ENCODE assay signal across 17 cellular contexts in the genomic region with DNA sequence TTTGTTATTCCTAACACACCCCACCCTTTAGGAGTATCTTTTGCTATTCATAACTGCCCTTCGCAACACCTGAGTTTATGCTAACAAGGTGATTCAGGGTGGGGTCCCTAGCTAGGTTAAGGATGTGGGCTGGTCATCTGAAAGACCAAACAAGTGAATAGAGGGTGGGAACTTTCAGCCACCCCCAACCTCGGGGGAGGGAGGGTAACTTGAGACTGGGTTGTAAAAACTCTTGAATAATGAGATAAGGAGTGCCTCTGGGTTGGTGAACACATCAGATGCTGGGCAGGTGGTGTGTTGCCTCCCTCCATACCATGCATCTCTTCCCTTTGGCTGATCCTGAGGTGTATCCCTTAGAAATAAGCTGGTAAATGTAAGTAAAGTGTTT.
DNase-seq lines count a peak whose midpoint lies in the region; ATAC-seq and TF ChIP-seq lines count a peak whose summit lies in the region.
"Had no signal": no experiment of that assay in that cellular context is flagged by ENCODE, and none has a peak within 500 bp of the region (broad histone marks: within the 10 kb centered on the region; RNA-seq: fewer than 3 reads in every experiment).

No MANE protein-coding gene starts in this region.

- H3K36me3 ChIP-seq in PC-3 (ENCODE audit: low read depth, low read length), result no peaks in the 10 kb centered on the region; the same call in 1 of the 2 replicates
- peaks cover 22% of the 10 kb centered on the region for H3K36me3 ChIP-seq in osteoblast (ENCODE audit: insufficient read depth, low read length)

- intact Hi-C loops in PC-3 (cut with micrococcal nuclease), result loop anchor here (2.0 kb wide), 1 partner anchor 63 kb away; no protein-coding TSS in a partner anchor

- no peaks in the 10 kb centered on the region for H3K9me3 Mint-ChIP-seq in activated T-cell treated with anti-CD3 and anti-CD28 coated beads, Interleukin-2, amount 50 U/mL, for 24 hours
- H3K9me3 Mint-ChIP-seq in activated CD4-positive, alpha-beta memory T cell treated with anti-CD3 and anti-CD28 coated beads, Interleukin-2, amount 10 ng/mL, durations not matched to agents 7 days and 5 days, result no peaks in the 10 kb centered on the region
- H3K9me3 Mint-ChIP-seq: naive B cell had no signal

- TF ChIP-seq CTCF in AG04449 (IDR thresholded peaks at IDR 0.05; ENCODE audit: insufficient read depth, low read length, missing control alignments), result no peak
- no peak for TF ChIP-seq CTCF in PC-3 (conservative IDR thresholded peaks at IDR 0.05; ENCODE audit: low read depth, low read length)
- TF ChIP-seq CTCF in fibroblast of villous mesenchyme (IDR thresholded peaks at IDR 0.05; ENCODE audit: insufficient read depth, low read depth, low read length), result no peak
- no peak for TF ChIP-seq CTCF in osteoblast (IDR thresholded peaks at IDR 0.05; ENCODE audit: extremely low read depth, low read depth, low read length)

- H3K36me3 Mint-ChIP-seq in activated T-cell treated with anti-CD3 and anti-CD28 coated beads, Interleukin-2, amount 50 U/mL, for 24 hours (ENCODE audit: low read depth), result peaks cover 17% of the 10 kb centered on the region
- H3K36me3 Mint-ChIP-seq in activated CD4-positive, alpha-beta memory T cell treated with anti-CD3 and anti-CD28 coated beads, Interleukin-2, amount 10 ng/mL, durations not matched to agents 7 days and 5 days (ENCODE audit: low read depth), result no peaks in the 10 kb centered on the region

- POLR2A ChIA-PET in AG04449 (lab: Yijun Ruan, JAX) (interaction anchor here (1.3 to 2.1 kb wide), 2 partner anchors 10 to 12 kb away, joined by 6 to 8 read pairs; no protein-coding TSS in a partner anchor), PC-3 (lab: Charles Lee; ENCODE audit: unreplicated experiment) (no interaction called here)
- POLR2A ChIA-PET in activated CD4-positive, alpha-beta memory T cell treated with anti-CD3 and anti-CD28 coated beads, Interleukin-2, amount 10 ng/mL, durations not matched to agents 7 days and 5 days (lab: Charles Lee), result no interaction called here

- H3K27ac Mint-ChIP-seq in activated T-cell treated with anti-CD3 and anti-CD28 coated beads, Interleukin-2, amount 50 U/mL, for 24 hours, result no peak overlapping the region
- H3K27ac Mint-ChIP-seq in activated CD4-positive, alpha-beta memory T cell treated with anti-CD3 and anti-CD28 coated beads, Interleukin-2, amount 10 ng/mL, durations not matched to agents 7 days and 5 days, result no peak overlapping the region
- H3K27ac Mint-ChIP-seq: activated naive CD8-positive, alpha-beta T cell; B cell had no signal

- no peak for DNase-seq in AG04449 (ENCODE audit: low read depth, low spot score)
- DNase-seq in PC-3, result no peak
- DNase-seq in fibroblast of villous mesenchyme (ENCODE audit: low read depth), result no peak
- no peak for DNase-seq in osteoblast (ENCODE audit: insufficient read length, low spot score, missing footprints)
- no peak for DNase-seq in activated T-cell treated with anti-CD3 and anti-CD28 coated beads, Interleukin-2, amount 50 U/mL, for 24 hours
- DNase-seq in NK-92 (lab: John Stamatoyannopoulos, UW; ENCODE audit: unreplicated experiment), result no peak
- no peak for DNase-seq in stimulated activated naive CD4-positive, alpha-beta T cell treated with Interleukin-2 at 50 U/mL for 16 hours (lab: John Stamatoyannopoulos, UW)
- DNase-seq in activated CD4-positive, alpha-beta memory T cell treated with anti-CD3 and anti-CD28 coated beads, Interleukin-2, amount 10 ng/mL, durations not matched to agents 7 days and 5 days, result no peak
- DNase-seq: activated T-cell treated with anti-CD3 and anti-CD28 coated beads, Interleukin-2, amount 50 U/mL, for 1 hour; hippocampal formation; naive B cell; NCI-H1930; NCI-H510A; stimulated activated CD4-positive, alpha-beta T cell treated with anti-CD3 and anti-CD28 coated beads, Interleukin-15, amount 100 ng/mL, for 24 hours had no signal

- H3K79me2 ChIP-seq in PC-3 (ENCODE audit: low read length) (no peaks in the 10 kb centered on the region), osteoblast (ENCODE audit: insufficient read depth, low read length) (peaks cover 8% of the 10 kb centered on the region)

- H3K9ac ChIP-seq in PC-3 (ENCODE audit: low read length), result no peak overlapping the region

- no peaks in the 10 kb centered on the region for H3K9me2 ChIP-seq in PC-3 (replicated peaks; ENCODE audit: low read length)

- H3K27me3 Mint-ChIP-seq in activated T-cell treated with anti-CD3 and anti-CD28 coated beads, Interleukin-2, amount 50 U/mL, for 24 hours, result no peaks in the 10 kb centered on the region
- no peaks in the 10 kb centered on the region for H3K27me3 Mint-ChIP-seq in activated CD4-positive, alpha-beta memory T cell treated with anti-CD3 and anti-CD28 coated beads, Interleukin-2, amount 10 ng/mL, durations not matched to agents 7 days and 5 days
- H3K27me3 Mint-ChIP-seq: activated naive CD8-positive, alpha-beta T cell; B cell; naive B cell had no signal

- no peaks in the 10 kb centered on the region for H3K9me3 ChIP-seq in PC-3 (ENCODE audit: low read length)
- no peaks in the 10 kb centered on the region for H3K9me3 ChIP-seq in osteoblast (ENCODE audit: low read depth, low read length)

- no peak for ATAC-seq in PC-3
- ATAC-seq: left lobe of liver had no signal

- CTCF ChIA-PET in AG04449 (lab: Yijun Ruan, JAX) (interaction anchor here (1.2 kb wide), 2 partner anchors 17 to 40 kb away, joined by 3 read pairs; no protein-coding TSS in a partner anchor), PC-3 (lab: Charles Lee) (no interaction called here)
- CTCF ChIA-PET in activated CD4-positive, alpha-beta memory T cell treated with anti-CD3 and anti-CD28 coated beads, Interleukin-2, amount 10 ng/mL, durations not matched to agents 7 days and 5 days (lab: Charles Lee), result interaction anchor here (1.6 kb wide), 1 partner anchor 16 kb away, joined by 3 read pairs; no protein-coding TSS in a partner anchor

- H2AFZ ChIP-seq in PC-3 (ENCODE audit: low read length) (no peak overlapping the region), osteoblast (ENCODE audit: low read length) (no peak overlapping the region)

- peak overlapping the region; percentile 32 for H3K4me2 ChIP-seq in PC-3 (ENCODE audit: low read length)
- H3K4me2 ChIP-seq in osteoblast (ENCODE audit: insufficient read depth, low read length), result peak overlapping the region; percentile 40

- H3K27ac ChIP-seq in PC-3 (ENCODE audit: low read length), result no peak overlapping the region
- H3K27ac ChIP-seq in osteoblast (ENCODE audit: low read depth, low read length), result peak overlapping the region; percentile 66

- H3K4me1 ChIP-seq in PC-3 (ENCODE audit: insufficient read depth, low read length), result peaks cover 28% of the 10 kb centered on the region
- peaks cover 30% of the 10 kb centered on the region for H3K4me1 ChIP-seq in osteoblast (ENCODE audit: insufficient read depth, low read length)

- H4K20me1 ChIP-seq in PC-3 (ENCODE audit: low read length), result no peaks in the 10 kb centered on the region; the same call in 1 of the 2 replicates
- H4K20me1 ChIP-seq in osteoblast (ENCODE audit: insufficient read depth, low read length), result no peaks in the 10 kb centered on the region

- peaks cover 1% of the 10 kb centered on the region for H3K4me1 Mint-ChIP-seq in activated T-cell treated with anti-CD3 and anti-CD28 coated beads, Interleukin-2, amount 50 U/mL, for 24 hours (ENCODE audit: low read depth)
- no peaks in the 10 kb centered on the region for H3K4me1 Mint-ChIP-seq in activated CD4-positive, alpha-beta memory T cell treated with anti-CD3 and anti-CD28 coated beads, Interleukin-2, amount 10 ng/mL, durations not matched to agents 7 days and 5 days
- H3K4me1 Mint-ChIP-seq: B cell had no signal

- no peaks in the 10 kb centered on the region for H3F3A ChIP-seq in PC-3 (ENCODE audit: low read length, unreplicated experiment)

- BruUV-seq in PC-3 (replicated peaks; lab: Mats Ljungman, UMichigan), result no TSS peak

- H3K27me3 ChIP-seq in PC-3 (ENCODE audit: low read length) (no peaks in the 10 kb centered on the region), osteoblast (ENCODE audit: insufficient read depth, low read length) (no peaks in the 10 kb centered on the region)

- H3K4me3 ChIP-seq in AG04449 (ENCODE audit: low read depth, low read length) (peak overlapping the region; percentile 26), PC-3 (ENCODE audit: low read length) (no peak overlapping the region), fibroblast of villous mesenchyme (ENCODE audit: low read depth, low read length) (peak overlapping the region; percentile 43), osteoblast (ENCODE audit: insufficient read depth, low read length) (peak overlapping the region; percentile 12)

- no peak overlapping the region for H3K4me3 Mint-ChIP-seq in activated T-cell treated with anti-CD3 and anti-CD28 coated beads, Interleukin-2, amount 50 U/mL, for 24 hours
- no peak overlapping the region for H3K4me3 Mint-ChIP-seq in activated CD4-positive, alpha-beta memory T cell treated with anti-CD3 and anti-CD28 coated beads, Interleukin-2, amount 10 ng/mL, durations not matched to agents 7 days and 5 days
- H3K4me3 Mint-ChIP-seq: activated naive CD8-positive, alpha-beta T cell; B cell; naive B cell had no signal
